In genomic region chrX:130172127-130172834, GRCh38 we compare ENCODE assay signal across 7 cellular contexts. TPM values are rescaled to one million over a fixed set of nuclear protein-coding genes. Genes with fewer than 3 reads are reported as not detected.
DNase-seq lines count a peak whose midpoint lies in the region; ATAC-seq and TF ChIP-seq lines count a peak whose summit lies in the region.

No MANE protein-coding gene starts in this region.

- H3K4me3 ChIP-seq in SU-DHL-6 (ENCODE audit: insufficient read depth, low read length, poor library complexity, severe bottlenecking): peak overlapping the region; percentile 80
- H3K4me3 ChIP-seq in skeletal muscle tissue (ENCODE audit: low read length in 3 of 3): peak overlapping the region; percentile 54 to 67 (median 65)

- no peaks in the 10 kb centered on the region for H3K79me1 ChIP-seq in H9 (ENCODE audit: insufficient read depth, low read depth, low read length, poor library complexity, severe bottlenecking)

- H4K5ac ChIP-seq in H9 (ENCODE audit: insufficient read length, low read depth, low read length): no peak overlapping the region

- H3K4me1 Mint-ChIP-seq in H9: peaks cover 2 to 10% of the 10 kb centered on the region in 2 experiments; a peak in 2 of 4 replicates
- peaks cover 7% of the 10 kb centered on the region for H3K4me1 Mint-ChIP-seq in glutamatergic neuron (ENCODE audit: low read depth, unreplicated experiment)

- H3K9ac ChIP-seq in H9 (ENCODE audit: extremely low read depth, insufficient read length, low read length) (no peak overlapping the region), SU-DHL-6 (ENCODE audit: low read length) (peak overlapping the region; percentile 93), skeletal muscle tissue (ENCODE audit: low read depth in 1 of 3, low read length in 3 of 3) (peak overlapping the region in 1 of 3 donors; percentile 45)

- peak overlapping the region in 1 of 3 experiments; percentile 76; a peak in 1 of 7 replicates for H3K27ac Mint-ChIP-seq in H9
- H3K27ac Mint-ChIP-seq in glutamatergic neuron (ENCODE audit: unreplicated experiment): peak overlapping the region; percentile 78

- no peak overlapping the region for H4K8ac ChIP-seq in H9 (replicated peaks; ENCODE audit: insufficient read length, low read depth, low read length)

- no peak overlapping the region for H2BK15ac ChIP-seq in H9 (ENCODE audit: low read depth, low read length)

- H3K56ac ChIP-seq in H9 (ENCODE audit: insufficient read length, low read depth, low read length): no peak overlapping the region

- H3K4me1 ChIP-seq in H9 (ENCODE audit: insufficient read depth, low read length) (no peaks in the 10 kb centered on the region), skeletal muscle tissue (ENCODE audit: control insufficient read depth in 3 of 3, insufficient read depth in 3 of 3, low read length in 3 of 3) (peaks cover 6 to 17% (median 10%) of the 10 kb centered on the region in 3 donors), foreskin keratinocyte (no peaks in the 10 kb centered on the region)

- H3K36me3 Mint-ChIP-seq in H9 (ENCODE audit: insufficient read depth in 1 of 3, low read depth in 3 of 3) (peaks cover 0 to 5% (median 1%) of the 10 kb centered on the region in 3 experiments; a peak in 2 of 7 replicates), glutamatergic neuron (ENCODE audit: unreplicated experiment) (no peaks in the 10 kb centered on the region)

- H3K4me3 Mint-ChIP-seq in H9 (peak overlapping the region; percentile 74 to 92), glutamatergic neuron (ENCODE audit: unreplicated experiment) (peak overlapping the region; percentile 89)

- no peak overlapping the region for H2AK5ac ChIP-seq in H9 (ENCODE audit: insufficient read length, low read length)

- ATAC-seq in foreskin keratinocyte: no peak
- no peak for ATAC-seq in HG03196 (IDR thresholded peaks at IDR 0.05; ENCODE audit: unreplicated experiment)
- ATAC-seq in HG02623 (IDR thresholded peaks at IDR 0.05; ENCODE audit: unreplicated experiment): no peak

- WGBS in H9 (ENCODE audit: extremely low coverage, insufficient read length, low lambda C conversion rate): no CpG with 5 or more reads among the region's 34 CpGs

- H2BK20ac ChIP-seq in H9 (ENCODE audit: low read depth, low read length, poor library complexity, severe bottlenecking): no peak overlapping the region

- no peak overlapping the region for H2BK5ac ChIP-seq in H9 (ENCODE audit: insufficient read length, low read length)

- no peak overlapping the region for H3K18ac ChIP-seq in H9 (ENCODE audit: insufficient read length, low read depth, low read length)

- H3F3A ChIP-seq in SU-DHL-6 (ENCODE audit: insufficient read depth): peaks cover 11% of the 10 kb centered on the region; the same call in 1 of the 2 replicates

- no peak overlapping the region for H3K23ac ChIP-seq in H9 (ENCODE audit: insufficient read length, low read depth, low read length)

- H3K4me2 ChIP-seq in H9 (ENCODE audit: insufficient read depth, insufficient read length, low read length): peak overlapping the region; percentile 80
- H3K4me2 ChIP-seq in SU-DHL-6 (ENCODE audit: low read depth, low read length, poor library complexity, severe bottlenecking): peak overlapping the region; percentile 71

- H3K9me3 Mint-ChIP-seq in H9 (peaks cover 0 to 60% of the 10 kb centered on the region in 2 experiments; a peak in 4 of 5 replicates), glutamatergic neuron (ENCODE audit: unreplicated experiment) (peaks cover 2% of the 10 kb centered on the region)

- H4K91ac ChIP-seq in H9 (ENCODE audit: insufficient read length, low read depth, low read length): no peak overlapping the region

- H3K9me3 ChIP-seq in H9 (ENCODE audit: control insufficient read depth, low read depth, low read length): peaks cover 22% of the 10 kb centered on the region
- no peaks in the 10 kb centered on the region for H3K9me3 ChIP-seq in SU-DHL-6 (ENCODE audit: insufficient read depth, low read length)
- H3K9me3 ChIP-seq in skeletal muscle tissue (ENCODE audit: control insufficient read depth in 3 of 3, low read length in 3 of 3): no peaks in the 10 kb centered on the region

- H3K9me2 ChIP-seq in SU-DHL-6 (replicated peaks; ENCODE audit: insufficient read depth, low read length): no peaks in the 10 kb centered on the region

- H3K79me2 ChIP-seq in H9 (ENCODE audit: insufficient read depth, low read length) (no peaks in the 10 kb centered on the region), SU-DHL-6 (ENCODE audit: insufficient read depth, low read length) (peaks cover 44% of the 10 kb centered on the region)

- no peaks in the 10 kb centered on the region for H4K20me1 ChIP-seq in H9 (ENCODE audit: control insufficient read depth, insufficient read depth, insufficient read length)
- no peaks in the 10 kb centered on the region for H4K20me1 ChIP-seq in SU-DHL-6 (ENCODE audit: low read depth, low read length)

- no peak overlapping the region for H3T11ph ChIP-seq in H9 (ENCODE audit: low read length)

- no peak overlapping the region for H3K27ac ChIP-seq in H9 (ENCODE audit: insufficient read length, low read depth, low read length)
- peak overlapping the region; percentile 88 for H3K27ac ChIP-seq in SU-DHL-6 (ENCODE audit: low read depth, low read length)
- H3K27ac ChIP-seq in skeletal muscle tissue (ENCODE audit: low read depth, low read length): peak overlapping the region; percentile 55
- H3K27ac ChIP-seq in foreskin keratinocyte: no peak overlapping the region

- no peak overlapping the region for H2BK120ac ChIP-seq in H9 (ENCODE audit: low read depth, low read length, poor library complexity, severe bottlenecking)

- DNase-seq in H9 (no peak), glutamatergic neuron (peak; percentile 31), foreskin keratinocyte (no peak)

- 0 out of 3 replicates have a peak, but pooled peaks have one; percentile 13 for TF ChIP-seq CTCF in H9 (conservative IDR thresholded peaks at IDR 0.05)
- no peak for TF ChIP-seq CTCF in SU-DHL-6 (IDR thresholded peaks at IDR 0.05; ENCODE audit: insufficient read depth, low read length, poor library complexity, severe bottlenecking)
- TF ChIP-seq CTCF in glutamatergic neuron (IDR thresholded peaks at IDR 0.05; ENCODE audit: partially characterized antibody, unreplicated experiment): no peak
- TF ChIP-seq CTCF in foreskin keratinocyte (conservative IDR thresholded peaks at IDR 0.05): no peak

- H2BK12ac ChIP-seq in H9 (ENCODE audit: insufficient read length, low read depth, low read length): no peak overlapping the region

- H3K27me3 Mint-ChIP-seq in H9 (ENCODE audit: low read depth) (peaks cover 18% of the 10 kb centered on the region), glutamatergic neuron (ENCODE audit: unreplicated experiment) (no peaks in the 10 kb centered on the region)

- peak overlapping the region; percentile 18; the same call in 1 of the 2 replicates for H3K14ac ChIP-seq in H9 (ENCODE audit: insufficient read depth, low read length)

- H3K27me3 ChIP-seq in H9 (ENCODE audit: insufficient read depth, low read length) (peaks cover 3% of the 10 kb centered on the region; the same call in 1 of the 2 replicates), SU-DHL-6 (ENCODE audit: low read length) (no peaks in the 10 kb centered on the region), skeletal muscle tissue (ENCODE audit: control insufficient read depth in 3 of 3, insufficient read depth in 3 of 3, low read length in 3 of 3) (peaks cover 0 to 20% (median 0%) of the 10 kb centered on the region in 3 donors), foreskin keratinocyte (peaks cover 13% of the 10 kb centered on the region)

- no peak overlapping the region for H2AFZ ChIP-seq in H9 (ENCODE audit: low read length)
- peak overlapping the region; percentile 77 for H2AFZ ChIP-seq in SU-DHL-6 (ENCODE audit: low read depth, low read length, severe bottlenecking)

- no peak overlapping the region for H3K4ac ChIP-seq in H9 (ENCODE audit: low read depth, low read length)

- no peaks in the 10 kb centered on the region for H3K36me3 ChIP-seq in SU-DHL-6 (ENCODE audit: low read length)
- no peaks in the 10 kb centered on the region for H3K36me3 ChIP-seq in skeletal muscle tissue (ENCODE audit: control insufficient read depth in 3 of 3, insufficient read depth in 3 of 3, low read length in 3 of 3)

- H3K23me2 ChIP-seq in H9 (ENCODE audit: insufficient read length, low read depth, low read length, poor library complexity, severe bottlenecking): peaks cover 9% of the 10 kb centered on the region

RNA-seq across cellular contexts. Expression of gene RAB33A, which starts 0.5 kb away (rescaled TPM):
- total RNA-seq in H9 (2021): 0.59 and 0.92 TPM in 2 replicates
- 13.3 TPM for total RNA-seq in glutamatergic neuron (ENCODE audit: unreplicated experiment)
- 1.6 TPM for total RNA-seq in skeletal muscle tissue
- 0.10 TPM in 1 of 2 replicates, not detected in the other for total RNA-seq in foreskin keratinocyte
- 0.10 and 0.16 TPM in 2 replicates for polyA plus RNA-seq in foreskin keratinocyte

RNA-seq across cellular contexts. Expression of gene AIFM1, which starts 6.6 kb away (rescaled TPM):
- 43.7 and 45.9 TPM in 2 replicates for total RNA-seq in H9 (2021)
- total RNA-seq in glutamatergic neuron (ENCODE audit: unreplicated experiment): 29.1 TPM
- 19.3 TPM for total RNA-seq in skeletal muscle tissue
- 35.7 and 37.9 TPM in 2 replicates for total RNA-seq in foreskin keratinocyte
- polyA plus RNA-seq in foreskin keratinocyte: 37.7 and 38.0 TPM in 2 replicates

Comparison
In these comparisons a context has a peak if more than half of its experiments do, and no peak if none do; other contexts are left out.
1. H3K27ac ChIP-seq: peak in SU-DHL-6 (single experiment) and skeletal muscle tissue (single experiment); none in H9 (single experiment) and foreskin keratinocyte (single experiment).